1 cellular context compared by ENCODE assay signal in the genomic region with DNA sequence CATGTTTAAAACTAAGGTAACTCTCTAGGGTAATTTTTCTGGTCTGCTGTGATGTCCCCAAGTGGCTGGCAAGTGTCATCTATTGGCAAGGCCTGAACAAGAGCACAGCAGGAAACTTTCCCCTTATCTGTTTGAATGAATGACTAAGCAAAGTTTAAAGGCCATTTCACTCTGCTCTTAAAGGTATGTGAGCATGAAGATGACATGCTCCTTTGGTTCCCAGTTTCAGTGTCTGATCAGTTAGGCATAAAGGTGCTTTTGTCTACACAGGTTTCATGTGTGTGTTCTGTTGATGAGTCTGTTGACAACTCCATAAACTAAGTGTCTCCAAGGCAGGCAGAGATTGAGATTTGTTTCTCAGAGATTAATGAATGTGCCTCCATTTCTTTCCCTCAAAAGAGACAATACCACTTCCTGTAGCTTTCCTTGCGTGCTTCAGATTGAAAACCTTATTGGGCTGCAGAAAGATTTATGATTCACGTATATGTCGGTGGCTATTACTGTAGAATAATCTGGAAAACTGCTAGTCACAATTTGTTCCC.
TF ChIP-seq lines count a peak whose summit lies in the region.

No MANE protein-coding gene starts in this region.

TF ChIP-seq in K562, 482 proteins besides CTCF, POLR2A, EP300 and RAD21 (continued from another document and continues in another):
- TF ChIP-seq BCLAF1 (IDR thresholded peaks at IDR 0.05; ENCODE audit: borderline replicate concordance in 1 of 2, control insufficient read depth in 1 of 2, low read depth in 2 of 2, low read length in 1 of 2) = no peak
- TF ChIP-seq POLR2H (tag; IDR thresholded peaks at IDR 0.05; ENCODE audit: low read depth) = no peak
- no peak for TF ChIP-seq ELK1 (CRISPR knock-in tag; IDR thresholded peaks at IDR 0.05)
- peak; percentile 89 for TF ChIP-seq SMARCE1 (IDR thresholded peaks at IDR 0.05)
- TF ChIP-seq CREB3L1 (IDR thresholded peaks at IDR 0.05; ENCODE audit: borderline replicate concordance, low read depth) = 0 out of 2 replicates have a peak, but pooled peaks have one; percentile 22
- TF ChIP-seq ARID2 (IDR thresholded peaks at IDR 0.05) = no peak
- peak; percentile 73 for TF ChIP-seq EHMT2 (IDR thresholded peaks at IDR 0.05)
- TF ChIP-seq, protein P1, sequence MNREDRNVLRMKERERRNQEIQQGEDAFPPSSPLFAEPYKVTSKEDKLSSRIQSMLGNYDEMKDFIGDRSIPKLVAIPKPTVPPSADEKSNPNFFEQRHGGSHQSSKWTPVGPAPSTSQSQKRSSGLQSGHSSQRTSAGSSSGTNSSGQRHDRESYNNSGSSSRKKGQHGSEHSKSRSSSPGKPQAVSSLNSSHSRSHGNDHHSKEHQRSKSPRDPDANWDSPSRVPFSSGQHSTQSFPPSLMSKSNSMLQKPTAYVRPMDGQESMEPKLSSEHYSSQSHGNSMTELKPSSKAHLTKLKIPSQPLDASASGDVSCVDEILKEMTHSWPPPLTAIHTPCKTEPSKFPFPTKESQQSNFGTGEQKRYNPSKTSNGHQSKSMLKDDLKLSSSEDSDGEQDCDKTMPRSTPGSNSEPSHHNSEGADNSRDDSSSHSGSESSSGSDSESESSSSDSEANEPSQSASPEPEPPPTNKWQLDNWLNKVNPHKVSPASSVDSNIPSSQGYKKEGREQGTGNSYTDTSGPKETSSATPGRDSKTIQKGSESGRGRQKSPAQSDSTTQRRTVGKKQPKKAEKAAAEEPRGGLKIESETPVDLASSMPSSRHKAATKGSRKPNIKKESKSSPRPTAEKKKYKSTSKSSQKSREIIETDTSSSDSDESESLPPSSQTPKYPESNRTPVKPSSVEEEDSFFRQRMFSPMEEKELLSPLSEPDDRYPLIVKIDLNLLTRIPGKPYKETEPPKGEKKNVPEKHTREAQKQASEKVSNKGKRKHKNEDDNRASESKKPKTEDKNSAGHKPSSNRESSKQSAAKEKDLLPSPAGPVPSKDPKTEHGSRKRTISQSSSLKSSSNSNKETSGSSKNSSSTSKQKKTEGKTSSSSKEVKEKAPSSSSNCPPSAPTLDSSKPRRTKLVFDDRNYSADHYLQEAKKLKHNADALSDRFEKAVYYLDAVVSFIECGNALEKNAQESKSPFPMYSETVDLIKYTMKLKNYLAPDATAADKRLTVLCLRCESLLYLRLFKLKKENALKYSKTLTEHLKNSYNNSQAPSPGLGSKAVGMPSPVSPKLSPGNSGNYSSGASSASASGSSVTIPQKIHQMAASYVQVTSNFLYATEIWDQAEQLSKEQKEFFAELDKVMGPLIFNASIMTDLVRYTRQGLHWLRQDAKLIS (CRISPR knock-in tag; IDR thresholded peaks at IDR 0.05) = peak; percentile 56; the same call in 1 of the 2 replicates
- TF ChIP-seq MNT (conservative IDR thresholded peaks at IDR 0.05) = peak in 1 of 2 experiments; percentile 52; a peak in 3 of 4 replicates
- peak in 1 of 2 experiments; percentile 57; a peak in 1 of 4 replicates for TF ChIP-seq RCOR1 (IDR thresholded peaks at IDR 0.05; ENCODE audit: borderline replicate concordance in 1 of 2, low read depth in 2 of 2, low read length in 2 of 2)
- peak; percentile 86 for TF ChIP-seq FOSL1 (tag; conservative IDR thresholded peaks at IDR 0.05)
- TF ChIP-seq IFI16 (CRISPR knock-in tag; IDR thresholded peaks at IDR 0.05) = no peak
- TF ChIP-seq HNRNPK (IDR thresholded peaks at IDR 0.05; ENCODE audit: low read depth, low read length, poor library complexity, severe bottlenecking) = no peak
- TF ChIP-seq, protein P2, sequence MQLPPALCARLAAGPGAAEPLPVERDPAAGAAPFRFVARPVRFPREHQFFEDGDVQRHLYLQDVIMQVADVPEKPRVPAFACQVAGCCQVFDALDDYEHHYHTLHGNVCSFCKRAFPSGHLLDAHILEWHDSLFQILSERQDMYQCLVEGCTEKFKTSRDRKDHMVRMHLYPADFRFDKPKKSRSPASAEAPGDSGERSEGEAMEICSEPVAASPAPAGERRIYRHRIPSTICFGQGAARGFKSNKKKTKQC (CRISPR knock-in tag; IDR thresholded peaks at IDR 0.05) = no peak
- TF ChIP-seq CBX3 (IDR thresholded peaks at IDR 0.05; ENCODE audit: borderline replicate concordance in 1 of 2, low read length in 2 of 2) = peak in 1 of 2 experiments; percentile 79; a peak in 1 of 3 replicates
- no peak for TF ChIP-seq ZBTB1 (CRISPR knock-in tag; IDR thresholded peaks at IDR 0.05; ENCODE audit: borderline replicate concordance, low read depth)
- no peak for TF ChIP-seq ARHGAP35 (IDR thresholded peaks at IDR 0.05; ENCODE audit: partially characterized antibody)
- peak; percentile 53 for TF ChIP-seq RBBP5 (IDR thresholded peaks at IDR 0.05; ENCODE audit: borderline replicate concordance, insufficient read depth, low read length, poor library complexity, severe bottlenecking)
- peak; percentile 88 for TF ChIP-seq SMARCA4 (IDR thresholded peaks at IDR 0.05)
- no peak for TF ChIP-seq IRF1 (CRISPR knock-in tag; IDR thresholded peaks at IDR 0.05; ENCODE audit: borderline replicate concordance)
- peak in 1 of 2 experiments; percentile 82; a peak in 2 of 4 replicates for TF ChIP-seq HDAC1 (IDR thresholded peaks at IDR 0.05)
- TF ChIP-seq ELF2 (CRISPR knock-in tag; IDR thresholded peaks at IDR 0.05) = 0 out of 2 replicates have a peak, but pooled peaks have one; percentile 26
- peak; percentile 82 for TF ChIP-seq JUND (IDR thresholded peaks at IDR 0.05; ENCODE audit: borderline replicate concordance, low read depth, low read length)
- TF ChIP-seq JUND (tag; IDR thresholded peaks at IDR 0.05; ENCODE audit: borderline replicate concordance, low read depth, low read length) = peak; percentile 81; the same call in 2 of the 3 replicates
- TF ChIP-seq ZKSCAN8 (CRISPR knock-in tag; IDR thresholded peaks at IDR 0.05) = no peak
- peak; percentile 47; the same call in 1 of the 2 replicates for TF ChIP-seq ARID3A (IDR thresholded peaks at IDR 0.05; ENCODE audit: borderline replicate concordance, low read depth, low read length)
- peak; percentile 22; the same call in 1 of the 2 replicates for TF ChIP-seq TAL1 (IDR thresholded peaks at IDR 0.05)
- peak; percentile 52; the same call in 1 of the 2 replicates for TF ChIP-seq TEAD4 (IDR thresholded peaks at IDR 0.05; ENCODE audit: low read length)
- TF ChIP-seq TEAD4 (CRISPR knock-in tag; IDR thresholded peaks at IDR 0.05; ENCODE audit: borderline replicate concordance) = no peak
- TF ChIP-seq, protein P3, sequence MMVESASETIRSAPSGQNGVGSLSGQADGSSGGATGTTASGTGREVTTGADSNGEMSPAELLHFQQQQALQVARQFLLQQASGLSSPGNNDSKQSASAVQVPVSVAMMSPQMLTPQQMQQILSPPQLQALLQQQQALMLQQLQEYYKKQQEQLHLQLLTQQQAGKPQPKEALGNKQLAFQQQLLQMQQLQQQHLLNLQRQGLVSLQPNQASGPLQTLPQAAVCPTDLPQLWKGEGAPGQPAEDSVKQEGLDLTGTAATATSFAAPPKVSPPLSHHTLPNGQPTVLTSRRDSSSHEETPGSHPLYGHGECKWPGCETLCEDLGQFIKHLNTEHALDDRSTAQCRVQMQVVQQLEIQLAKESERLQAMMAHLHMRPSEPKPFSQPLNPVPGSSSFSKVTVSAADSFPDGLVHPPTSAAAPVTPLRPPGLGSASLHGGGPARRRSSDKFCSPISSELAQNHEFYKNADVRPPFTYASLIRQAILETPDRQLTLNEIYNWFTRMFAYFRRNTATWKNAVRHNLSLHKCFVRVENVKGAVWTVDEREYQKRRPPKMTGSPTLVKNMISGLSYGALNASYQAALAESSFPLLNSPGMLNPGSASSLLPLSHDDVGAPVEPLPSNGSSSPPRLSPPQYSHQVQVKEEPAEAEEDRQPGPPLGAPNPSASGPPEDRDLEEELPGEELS (CRISPR knock-in tag; IDR thresholded peaks at IDR 0.05; ENCODE audit: borderline replicate concordance) = no peak
- TF ChIP-seq MYBL2 (IDR thresholded peaks at IDR 0.05; ENCODE audit: low read depth) = no peak; the same call in 1 of the 2 replicates
- TF ChIP-seq MYBL2 (CRISPR knock-in tag; IDR thresholded peaks at IDR 0.05; ENCODE audit: borderline replicate concordance) = no peak
- TF ChIP-seq, protein P4, sequence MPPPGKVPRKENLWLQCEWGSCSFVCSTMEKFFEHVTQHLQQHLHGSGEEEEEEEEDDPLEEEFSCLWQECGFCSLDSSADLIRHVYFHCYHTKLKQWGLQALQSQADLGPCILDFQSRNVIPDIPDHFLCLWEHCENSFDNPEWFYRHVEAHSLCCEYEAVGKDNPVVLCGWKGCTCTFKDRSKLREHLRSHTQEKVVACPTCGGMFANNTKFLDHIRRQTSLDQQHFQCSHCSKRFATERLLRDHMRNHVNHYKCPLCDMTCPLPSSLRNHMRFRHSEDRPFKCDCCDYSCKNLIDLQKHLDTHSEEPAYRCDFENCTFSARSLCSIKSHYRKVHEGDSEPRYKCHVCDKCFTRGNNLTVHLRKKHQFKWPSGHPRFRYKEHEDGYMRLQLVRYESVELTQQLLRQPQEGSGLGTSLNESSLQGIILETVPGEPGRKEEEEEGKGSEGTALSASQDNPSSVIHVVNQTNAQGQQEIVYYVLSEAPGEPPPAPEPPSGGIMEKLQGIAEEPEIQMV (tag; conservative IDR thresholded peaks at IDR 0.05; ENCODE audit: low read depth) = no peak
